Comparison of ENCODE assay signal across 8 cellular contexts in the genomic region with DNA sequence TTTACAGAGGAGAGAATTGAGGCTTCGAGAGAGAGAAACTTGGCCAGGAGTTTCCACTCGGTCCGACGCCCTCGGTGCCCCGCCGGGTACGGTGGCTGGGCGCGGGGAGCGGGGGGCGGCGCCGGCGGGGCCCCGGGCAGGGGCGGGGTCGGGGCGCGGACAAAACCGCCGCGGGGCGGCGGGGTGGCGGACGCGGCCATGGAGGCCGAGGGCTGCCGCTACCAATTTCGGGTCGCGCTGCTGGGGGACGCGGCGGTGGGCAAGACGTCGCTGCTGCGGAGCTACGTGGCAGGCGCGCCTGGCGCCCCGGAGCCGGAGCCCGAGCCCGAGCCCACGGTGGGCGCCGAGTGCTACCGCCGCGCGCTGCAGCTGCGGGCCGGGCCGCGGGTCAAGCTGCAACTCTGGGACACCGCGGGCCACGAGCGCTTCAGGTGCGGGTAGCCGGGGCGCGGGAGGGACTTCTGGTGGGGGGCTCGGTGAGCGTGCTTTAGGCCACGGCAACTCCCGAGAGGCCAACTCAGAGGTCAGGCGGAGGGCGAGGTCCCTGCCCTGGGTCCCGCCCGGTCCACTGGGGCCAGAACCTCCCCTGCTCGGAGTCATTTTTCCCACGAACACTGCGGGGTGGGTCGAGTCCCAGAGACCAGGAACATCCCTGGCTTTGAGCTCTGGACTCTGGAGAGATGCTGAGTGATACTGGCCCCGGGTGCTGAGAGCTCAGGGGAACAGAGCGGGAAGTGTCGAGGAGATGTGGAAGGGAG. TPM values are rescaled to one million over a fixed set of nuclear protein-coding genes. Genes with fewer than 3 reads are reported as not detected.
A peak's percentile ranks its signal among the peaks of the same experiment; 100 is the strongest.
DNase-seq lines count a peak whose midpoint lies in the region; ATAC-seq and TF ChIP-seq lines count a peak whose summit lies in the region.

No MANE protein-coding gene starts in this region.

- no peak for TF ChIP-seq CTCF in spleen (IDR thresholded peaks at IDR 0.05 in 8 of 11, conservative IDR thresholded peaks at IDR 0.05 in 3 of 11)

- no peaks in the 10 kb centered on the region for H3K9me3 ChIP-seq in spleen

- WGBS in spleen, 5 donors = 5 to 21% (median 5%) methylated on average over 12 to 81 of the region's 81 CpGs

- H3K27ac ChIP-seq in spleen = peak overlapping the region in 3 of 8 donors; percentile 18 to 34 (median 31)
- no peak overlapping the region for H3K27ac ChIP-seq in caudate nucleus (ENCODE audit: low read depth, low read length)

- peak; percentile 67 for ATAC-seq in GM19463 (IDR thresholded peaks at IDR 0.05; ENCODE audit: unreplicated experiment)
- ATAC-seq in activated T-cell treated with anti-CD3 and anti-CD28 coated beads, Interleukin-2, amount 50 U/mL, for 4 hours = peak; percentile 78 to 84

- intact Hi-C loops in spleen (cut with DNase I; ENCODE audit: low total_unique reads) = no loop called here

- no peaks in the 10 kb centered on the region for H3K36me3 ChIP-seq in spleen

- H3K4me1 Mint-ChIP-seq in activated T-cell treated with anti-CD3 and anti-CD28 coated beads, Interleukin-2, amount 50 U/mL, for 4 hours (ENCODE audit: low read depth) = peaks cover 7% of the 10 kb centered on the region

- H3K36me3 Mint-ChIP-seq in activated T-cell treated with anti-CD3 and anti-CD28 coated beads, Interleukin-2, amount 50 U/mL, for 4 hours (ENCODE audit: insufficient read depth) = peaks cover 3% of the 10 kb centered on the region

- H3K4me1 ChIP-seq in spleen = peaks cover 0 to 32% (median 12%) of the 10 kb centered on the region in 6 donors

- H3K4me3 ChIP-seq in iPS-11a (ENCODE audit: low read depth, low read length) (peak overlapping the region; percentile 45), spleen (peak overlapping the region; percentile 14 to 76 (median 42))

- peaks cover 0 to 15% (median 0%) of the 10 kb centered on the region in 7 donors for H3K27me3 ChIP-seq in spleen (replicated peaks in 1 of 7)

- peak overlapping the region; percentile 76 for H3K4me3 Mint-ChIP-seq in activated T-cell treated with anti-CD3 and anti-CD28 coated beads, Interleukin-2, amount 50 U/mL, for 4 hours

- H3K9me3 Mint-ChIP-seq in activated T-cell treated with anti-CD3 and anti-CD28 coated beads, Interleukin-2, amount 50 U/mL, for 4 hours = no peaks in the 10 kb centered on the region

- DNase-seq in AG20443 (ENCODE audit: low spot score) (peak; percentile 71), spleen (peak; percentile 77), caudate nucleus (lab: John Stamatoyannopoulos, UW) (no peak), NCI-H1092 (lab: John Stamatoyannopoulos, UW) (no peak), NCI-H1930 (lab: John Stamatoyannopoulos, UW) (no peak)
- no peak for DNase-seq in activated T-cell treated with anti-CD3 and anti-CD28 coated beads, Interleukin-2, amount 50 U/mL, for 4 hours

- H3K27me3 Mint-ChIP-seq in activated T-cell treated with anti-CD3 and anti-CD28 coated beads, Interleukin-2, amount 50 U/mL, for 4 hours (ENCODE audit: low read depth) = peaks cover 4% of the 10 kb centered on the region

- no peak for TF ChIP-seq POLR2A in spleen (IDR thresholded peaks at IDR 0.05)

RNA-seq across cellular contexts. Expression of gene RAB42, which starts 0.4 kb away (rescaled TPM):
- not detected for total RNA-seq in activated T-cell treated with anti-CD3 and anti-CD28 coated beads, Interleukin-2, amount 50 U/mL, for 4 hours
- total RNA-seq in spleen = 10 to 100 TPM in 3 of 7 donors, 1 to 10 TPM in 4; 3.1 to 18.9 (median 9.1) TPM
- polyA plus RNA-seq in spleen = 1 to 10 TPM; 1.9 to 9.0 (median 8.0) TPM

RNA-seq across cellular contexts. Expression of gene TRNAU1AP, which starts 39.6 kb away (rescaled TPM):
- total RNA-seq in activated T-cell treated with anti-CD3 and anti-CD28 coated beads, Interleukin-2, amount 50 U/mL, for 4 hours = 10 to 100 TPM; 37.4 to 44.1 (median 37.7) TPM
- 10 to 100 TPM; 14.0 to 25.7 (median 22.5) TPM for total RNA-seq in spleen
- 10 to 100 TPM; 24.7 to 26.6 (median 26.6) TPM for polyA plus RNA-seq in spleen

RNA-seq across cellular contexts. Expression of gene TAF12, which starts 50.4 kb away (rescaled TPM):
- 10 to 100 TPM; 34.4 to 38.9 (median 36.5) TPM for total RNA-seq in activated T-cell treated with anti-CD3 and anti-CD28 coated beads, Interleukin-2, amount 50 U/mL, for 4 hours
- 10 to 100 TPM; 17.0 to 28.7 (median 18.9) TPM for total RNA-seq in spleen
- 10 to 100 TPM; 18.6 to 27.8 (median 21.7) TPM for polyA plus RNA-seq in spleen

RNA-seq across cellular contexts. Expression of gene RNU11, which starts 55.9 kb away (rescaled TPM):
- not detected for total RNA-seq in activated T-cell treated with anti-CD3 and anti-CD28 coated beads, Interleukin-2, amount 50 U/mL, for 4 hours
- not detected for total RNA-seq in spleen
- not detected for polyA plus RNA-seq in spleen

Comparison
In these comparisons a context has a peak if more than half of its experiments do, and no peak if none do; other contexts are left out.
1. DNase-seq: peak in AG20443 (single experiment) and spleen (single experiment); none in activated T-cell treated with anti-CD3 and anti-CD28 coated beads, Interleukin-2, amount 50 U/mL, for 4 hours (single experiment), caudate nucleus (0 of 61), NCI-H1092 (single experiment) and NCI-H1930 (0 of 2).